1 cellular context compared by ENCODE assay signal in the genomic region with DNA sequence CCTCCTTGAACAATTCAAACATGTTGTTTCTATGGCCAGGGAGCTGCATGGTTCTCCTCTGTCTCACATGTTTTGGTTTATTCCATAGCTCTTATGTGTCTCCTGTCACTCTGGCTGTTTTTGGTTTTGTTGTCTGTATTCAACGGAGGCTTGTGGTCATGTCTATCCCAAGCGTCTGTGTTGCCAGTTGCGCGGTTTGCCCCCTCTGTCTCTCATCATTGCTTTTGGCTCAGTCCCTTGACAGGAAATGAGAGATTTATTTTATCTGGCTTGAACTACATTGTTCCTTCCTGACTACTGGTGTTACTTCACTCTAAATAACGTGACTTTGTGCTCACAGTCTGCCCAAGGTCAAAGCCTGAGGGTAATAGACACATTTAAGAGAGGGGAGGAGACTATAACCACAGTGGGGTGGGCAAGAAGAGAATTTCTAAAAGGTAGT.
TF ChIP-seq lines count a peak whose summit lies in the region.

No MANE protein-coding gene starts in this region.

TF ChIP-seq in SK-N-SH, 30 proteins besides CTCF, POLR2A, EP300 and RAD21 (continued from another document):
- TF ChIP-seq REST (IDR thresholded peaks at IDR 0.05; ENCODE audit: low read depth, low read length) (no peak), NFIC (IDR thresholded peaks at IDR 0.05; ENCODE audit: borderline replicate concordance) (peak; percentile 83), MXI1 (IDR thresholded peaks at IDR 0.05; ENCODE audit: low read depth, low read length) (no peak), YY1 (IDR thresholded peaks at IDR 0.05; ENCODE audit: low read depth) (no peak), EZH2phosphoT487 (IDR thresholded peaks at IDR 0.05; ENCODE audit: borderline replicate concordance, low read depth) (no peak), PBX3 (IDR thresholded peaks at IDR 0.05) (peak; percentile 77), NRF1 (IDR thresholded peaks at IDR 0.05; ENCODE audit: low read depth, low read length) (no peak), TCF12 (IDR thresholded peaks at IDR 0.05) (peak; percentile 78), RXRA (IDR thresholded peaks at IDR 0.05; ENCODE audit: borderline replicate concordance, low read depth) (no peak), GABPA (IDR thresholded peaks at IDR 0.05; ENCODE audit: low read depth) (no peak), SMC3 (IDR thresholded peaks at IDR 0.05; ENCODE audit: low read depth, low read length) (no peak), JUND (IDR thresholded peaks at IDR 0.05) (0 out of 2 replicates have a peak, but pooled peaks have one; percentile 10)
